In the genomic region with DNA sequence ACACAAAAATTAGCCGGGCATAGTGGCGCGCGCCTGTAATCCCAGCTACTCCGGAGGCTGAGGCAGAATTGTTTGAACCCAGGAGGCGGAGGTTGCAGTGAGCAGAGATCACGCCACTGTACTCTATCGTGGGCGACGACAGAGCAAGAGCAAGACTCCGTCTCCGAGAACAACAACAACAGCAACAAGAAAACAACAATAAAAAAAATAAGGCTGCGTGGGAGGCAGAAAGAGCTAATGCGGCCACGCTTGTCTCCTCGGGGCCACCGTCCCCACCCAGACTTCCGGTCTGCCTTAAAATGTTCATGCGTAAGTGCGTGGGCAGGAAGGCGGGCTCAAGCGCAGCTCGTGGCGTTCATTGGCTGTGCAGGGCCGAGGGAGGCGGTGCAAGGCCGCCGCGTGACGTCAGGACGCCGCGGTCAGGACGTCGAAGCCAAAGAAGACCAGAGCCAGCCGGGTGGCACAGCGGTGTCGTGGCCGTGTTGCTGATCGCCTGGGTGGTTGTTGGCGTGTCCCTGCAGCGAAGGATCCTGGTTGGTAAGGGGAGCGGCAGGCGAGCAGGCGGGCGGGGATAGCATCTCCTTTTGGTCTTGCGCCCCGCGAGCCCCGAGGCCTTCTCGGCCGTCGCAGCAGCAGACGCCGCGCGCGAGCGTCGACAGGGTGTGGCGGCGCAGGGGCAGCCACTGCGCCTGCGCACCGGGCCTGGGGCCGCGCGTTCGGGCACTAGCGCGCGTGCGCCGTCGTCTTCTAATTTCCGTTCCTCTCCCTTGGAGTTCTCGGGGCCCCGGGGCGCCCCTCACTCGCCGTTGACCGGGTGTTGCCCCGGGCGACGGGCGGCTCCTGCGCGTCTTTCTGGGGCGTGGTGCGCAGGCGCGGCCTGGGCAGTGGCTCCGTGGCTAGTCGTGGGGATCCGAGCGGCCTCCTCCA, we compare ENCODE assay signal across 1 cellular context.
TF ChIP-seq lines count a peak whose summit lies in the region.

A gene (plus strand): TSS at position 426 of the 927 bp plus-strand sequence. CDS start 2,146 bp downstream, outside the sequence.

TF ChIP-seq in GM12878, 131 proteins besides CTCF, POLR2A, EP300 and RAD21 (continued from another document and continues in another):
- no peak for TF ChIP-seq HDAC6 (IDR thresholded peaks at IDR 0.05; ENCODE audit: unreplicated experiment)
- TF ChIP-seq NFIC (IDR thresholded peaks at IDR 0.05; ENCODE audit: low read depth, low read length): no peak
- no peak for TF ChIP-seq SMC3 (IDR thresholded peaks at IDR 0.05; ENCODE audit: borderline replicate concordance, low read length)
- TF ChIP-seq CEBPB (IDR thresholded peaks at IDR 0.05; ENCODE audit: borderline replicate concordance in 1 of 2, low read depth in 2 of 2, low read length in 2 of 2): no peak
- no peak for TF ChIP-seq IRF4 (IDR thresholded peaks at IDR 0.05; ENCODE audit: low read depth, low read length)
- TF ChIP-seq NBN (IDR thresholded peaks at IDR 0.05): peak; percentile 86
- TF ChIP-seq BCL11A (IDR thresholded peaks at IDR 0.05; ENCODE audit: low read depth, low read length): no peak
- TF ChIP-seq GATAD2B (conservative IDR thresholded peaks at IDR 0.05; ENCODE audit: low read depth): peak; percentile 78; the same call in 1 of the 2 replicates
- TF ChIP-seq MYC (IDR thresholded peaks at IDR 0.05; ENCODE audit: insufficient read depth, insufficient read length, insufficient replicate concordance, low read length, severe bottlenecking): peak; percentile 83
- no peak for TF ChIP-seq CBX3 (IDR thresholded peaks at IDR 0.05; ENCODE audit: borderline replicate concordance, low read depth)
- TF ChIP-seq, protein P1, sequence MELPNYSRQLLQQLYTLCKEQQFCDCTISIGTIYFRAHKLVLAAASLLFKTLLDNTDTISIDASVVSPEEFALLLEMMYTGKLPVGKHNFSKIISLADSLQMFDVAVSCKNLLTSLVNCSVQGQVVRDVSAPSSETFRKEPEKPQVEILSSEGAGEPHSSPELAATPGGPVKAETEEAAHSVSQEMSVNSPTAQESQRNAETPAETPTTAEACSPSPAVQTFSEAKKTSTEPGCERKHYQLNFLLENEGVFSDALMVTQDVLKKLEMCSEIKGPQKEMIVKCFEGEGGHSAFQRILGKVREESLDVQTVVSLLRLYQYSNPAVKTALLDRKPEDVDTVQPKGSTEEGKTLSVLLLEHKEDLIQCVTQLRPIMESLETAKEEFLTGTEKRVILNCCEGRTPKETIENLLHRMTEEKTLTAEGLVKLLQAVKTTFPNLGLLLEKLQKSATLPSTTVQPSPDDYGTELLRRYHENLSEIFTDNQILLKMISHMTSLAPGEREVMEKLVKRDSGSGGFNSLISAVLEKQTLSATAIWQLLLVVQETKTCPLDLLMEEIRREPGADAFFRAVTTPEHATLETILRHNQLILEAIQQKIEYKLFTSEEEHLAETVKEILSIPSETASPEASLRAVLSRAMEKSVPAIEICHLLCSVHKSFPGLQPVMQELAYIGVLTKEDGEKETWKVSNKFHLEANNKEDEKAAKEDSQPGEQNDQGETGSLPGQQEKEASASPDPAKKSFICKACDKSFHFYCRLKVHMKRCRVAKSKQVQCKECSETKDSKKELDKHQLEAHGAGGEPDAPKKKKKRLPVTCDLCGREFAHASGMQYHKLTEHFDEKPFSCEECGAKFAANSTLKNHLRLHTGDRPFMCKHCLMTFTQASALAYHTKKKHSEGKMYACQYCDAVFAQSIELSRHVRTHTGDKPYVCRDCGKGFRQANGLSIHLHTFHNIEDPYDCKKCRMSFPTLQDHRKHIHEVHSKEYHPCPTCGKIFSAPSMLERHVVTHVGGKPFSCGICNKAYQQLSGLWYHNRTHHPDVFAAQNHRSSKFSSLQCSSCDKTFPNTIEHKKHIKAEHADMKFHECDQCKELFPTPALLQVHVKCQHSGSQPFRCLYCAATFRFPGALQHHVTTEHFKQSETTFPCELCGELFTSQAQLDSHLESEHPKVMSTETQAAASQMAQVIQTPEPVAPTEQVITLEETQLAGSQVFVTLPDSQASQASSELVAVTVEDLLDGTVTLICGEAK (IDR thresholded peaks at IDR 0.05; ENCODE audit: borderline replicate concordance): peak; percentile 58; the same call in 1 of the 2 replicates
- TF ChIP-seq SIN3A (IDR thresholded peaks at IDR 0.05; ENCODE audit: low read depth, low read length): no peak; the same call in 1 of the 2 replicates
- TF ChIP-seq, protein P2, sequence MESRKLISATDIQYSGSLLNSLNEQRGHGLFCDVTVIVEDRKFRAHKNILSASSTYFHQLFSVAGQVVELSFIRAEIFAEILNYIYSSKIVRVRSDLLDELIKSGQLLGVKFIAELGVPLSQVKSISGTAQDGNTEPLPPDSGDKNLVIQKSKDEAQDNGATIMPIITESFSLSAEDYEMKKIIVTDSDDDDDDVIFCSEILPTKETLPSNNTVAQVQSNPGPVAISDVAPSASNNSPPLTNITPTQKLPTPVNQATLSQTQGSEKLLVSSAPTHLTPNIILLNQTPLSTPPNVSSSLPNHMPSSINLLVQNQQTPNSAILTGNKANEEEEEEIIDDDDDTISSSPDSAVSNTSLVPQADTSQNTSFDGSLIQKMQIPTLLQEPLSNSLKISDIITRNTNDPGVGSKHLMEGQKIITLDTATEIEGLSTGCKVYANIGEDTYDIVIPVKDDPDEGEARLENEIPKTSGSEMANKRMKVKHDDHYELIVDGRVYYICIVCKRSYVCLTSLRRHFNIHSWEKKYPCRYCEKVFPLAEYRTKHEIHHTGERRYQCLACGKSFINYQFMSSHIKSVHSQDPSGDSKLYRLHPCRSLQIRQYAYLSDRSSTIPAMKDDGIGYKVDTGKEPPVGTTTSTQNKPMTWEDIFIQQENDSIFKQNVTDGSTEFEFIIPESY (IDR thresholded peaks at IDR 0.05): no peak
- no peak for TF ChIP-seq FOXM1 (IDR thresholded peaks at IDR 0.05; ENCODE audit: low read depth, low read length)
- TF ChIP-seq POU2F2 (IDR thresholded peaks at IDR 0.05; ENCODE audit: borderline replicate concordance, low read depth, low read length): peak; percentile 71; the same call in 1 of the 3 replicates
- TF ChIP-seq, protein P3, sequence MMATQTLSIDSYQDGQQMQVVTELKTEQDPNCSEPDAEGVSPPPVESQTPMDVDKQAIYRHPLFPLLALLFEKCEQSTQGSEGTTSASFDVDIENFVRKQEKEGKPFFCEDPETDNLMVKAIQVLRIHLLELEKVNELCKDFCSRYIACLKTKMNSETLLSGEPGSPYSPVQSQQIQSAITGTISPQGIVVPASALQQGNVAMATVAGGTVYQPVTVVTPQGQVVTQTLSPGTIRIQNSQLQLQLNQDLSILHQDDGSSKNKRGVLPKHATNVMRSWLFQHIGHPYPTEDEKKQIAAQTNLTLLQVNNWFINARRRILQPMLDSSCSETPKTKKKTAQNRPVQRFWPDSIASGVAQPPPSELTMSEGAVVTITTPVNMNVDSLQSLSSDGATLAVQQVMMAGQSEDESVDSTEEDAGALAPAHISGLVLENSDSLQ (IDR thresholded peaks at IDR 0.05): peak; percentile 64
- TF ChIP-seq ZZZ3 (IDR thresholded peaks at IDR 0.05; ENCODE audit: control insufficient read depth, insufficient read length, low read depth): no peak
- TF ChIP-seq, protein P4, sequence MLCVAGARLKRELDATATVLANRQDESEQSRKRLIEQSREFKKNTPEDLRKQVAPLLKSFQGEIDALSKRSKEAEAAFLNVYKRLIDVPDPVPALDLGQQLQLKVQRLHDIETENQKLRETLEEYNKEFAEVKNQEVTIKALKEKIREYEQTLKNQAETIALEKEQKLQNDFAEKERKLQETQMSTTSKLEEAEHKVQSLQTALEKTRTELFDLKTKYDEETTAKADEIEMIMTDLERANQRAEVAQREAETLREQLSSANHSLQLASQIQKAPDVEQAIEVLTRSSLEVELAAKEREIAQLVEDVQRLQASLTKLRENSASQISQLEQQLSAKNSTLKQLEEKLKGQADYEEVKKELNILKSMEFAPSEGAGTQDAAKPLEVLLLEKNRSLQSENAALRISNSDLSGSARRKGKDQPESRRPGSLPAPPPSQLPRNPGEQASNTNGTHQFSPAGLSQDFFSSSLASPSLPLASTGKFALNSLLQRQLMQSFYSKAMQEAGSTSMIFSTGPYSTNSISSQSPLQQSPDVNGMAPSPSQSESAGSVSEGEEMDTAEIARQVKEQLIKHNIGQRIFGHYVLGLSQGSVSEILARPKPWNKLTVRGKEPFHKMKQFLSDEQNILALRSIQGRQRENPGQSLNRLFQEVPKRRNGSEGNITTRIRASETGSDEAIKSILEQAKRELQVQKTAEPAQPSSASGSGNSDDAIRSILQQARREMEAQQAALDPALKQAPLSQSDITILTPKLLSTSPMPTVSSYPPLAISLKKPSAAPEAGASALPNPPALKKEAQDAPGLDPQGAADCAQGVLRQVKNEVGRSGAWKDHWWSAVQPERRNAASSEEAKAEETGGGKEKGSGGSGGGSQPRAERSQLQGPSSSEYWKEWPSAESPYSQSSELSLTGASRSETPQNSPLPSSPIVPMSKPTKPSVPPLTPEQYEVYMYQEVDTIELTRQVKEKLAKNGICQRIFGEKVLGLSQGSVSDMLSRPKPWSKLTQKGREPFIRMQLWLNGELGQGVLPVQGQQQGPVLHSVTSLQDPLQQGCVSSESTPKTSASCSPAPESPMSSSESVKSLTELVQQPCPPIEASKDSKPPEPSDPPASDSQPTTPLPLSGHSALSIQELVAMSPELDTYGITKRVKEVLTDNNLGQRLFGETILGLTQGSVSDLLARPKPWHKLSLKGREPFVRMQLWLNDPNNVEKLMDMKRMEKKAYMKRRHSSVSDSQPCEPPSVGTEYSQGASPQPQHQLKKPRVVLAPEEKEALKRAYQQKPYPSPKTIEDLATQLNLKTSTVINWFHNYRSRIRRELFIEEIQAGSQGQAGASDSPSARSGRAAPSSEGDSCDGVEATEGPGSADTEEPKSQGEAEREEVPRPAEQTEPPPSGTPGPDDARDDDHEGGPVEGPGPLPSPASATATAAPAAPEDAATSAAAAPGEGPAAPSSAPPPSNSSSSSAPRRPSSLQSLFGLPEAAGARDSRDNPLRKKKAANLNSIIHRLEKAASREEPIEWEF (IDR thresholded peaks at IDR 0.05; ENCODE audit: insufficient replicate concordance, low read depth, low read length): no peak
- peak; percentile 82 for TF ChIP-seq ZNF384 (IDR thresholded peaks at IDR 0.05; ENCODE audit: borderline replicate concordance, low read depth, low read length)
- no peak for TF ChIP-seq MYB (IDR thresholded peaks at IDR 0.05; ENCODE audit: borderline replicate concordance, low read depth, low read length)
- TF ChIP-seq NR2C2 (IDR thresholded peaks at IDR 0.05; ENCODE audit: borderline replicate concordance, control insufficient read depth, insufficient read length, low read depth): no peak
- TF ChIP-seq SREBF2 (IDR thresholded peaks at IDR 0.05; ENCODE audit: low read length): no peak
- TF ChIP-seq NR2C1 (IDR thresholded peaks at IDR 0.05): 0 out of 2 replicates have a peak, but pooled peaks have one; percentile 24
- TF ChIP-seq, protein P5, sequence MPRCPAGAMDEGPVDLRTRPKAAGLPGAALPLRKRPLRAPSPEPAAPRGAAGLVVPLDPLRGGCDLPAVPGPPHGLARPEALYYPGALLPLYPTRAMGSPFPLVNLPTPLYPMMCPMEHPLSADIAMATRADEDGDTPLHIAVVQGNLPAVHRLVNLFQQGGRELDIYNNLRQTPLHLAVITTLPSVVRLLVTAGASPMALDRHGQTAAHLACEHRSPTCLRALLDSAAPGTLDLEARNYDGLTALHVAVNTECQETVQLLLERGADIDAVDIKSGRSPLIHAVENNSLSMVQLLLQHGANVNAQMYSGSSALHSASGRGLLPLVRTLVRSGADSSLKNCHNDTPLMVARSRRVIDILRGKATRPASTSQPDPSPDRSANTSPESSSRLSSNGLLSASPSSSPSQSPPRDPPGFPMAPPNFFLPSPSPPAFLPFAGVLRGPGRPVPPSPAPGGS (IDR thresholded peaks at IDR 0.05; ENCODE audit: borderline replicate concordance, insufficient read depth, low read depth, low read length, poor library complexity, severe bottlenecking): no peak
- TF ChIP-seq SPI1 (IDR thresholded peaks at IDR 0.05; ENCODE audit: borderline replicate concordance, insufficient read depth, low read depth, low read length): no peak
- no peak for TF ChIP-seq TCF7 (IDR thresholded peaks at IDR 0.05; ENCODE audit: borderline replicate concordance)
- TF ChIP-seq TCF12 (IDR thresholded peaks at IDR 0.05; ENCODE audit: low read depth, low read length): peak; percentile 26; the same call in 1 of the 2 replicates
- TF ChIP-seq RB1 (IDR thresholded peaks at IDR 0.05; ENCODE audit: borderline replicate concordance): peak; percentile 92
- TF ChIP-seq BRCA1 (IDR thresholded peaks at IDR 0.05; ENCODE audit: low read depth, low read length): peak; percentile 5; the same call in 1 of the 2 replicates
- TF ChIP-seq, protein P6, sequence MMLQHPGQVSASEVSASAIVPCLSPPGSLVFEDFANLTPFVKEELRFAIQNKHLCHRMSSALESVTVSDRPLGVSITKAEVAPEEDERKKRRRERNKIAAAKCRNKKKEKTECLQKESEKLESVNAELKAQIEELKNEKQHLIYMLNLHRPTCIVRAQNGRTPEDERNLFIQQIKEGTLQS (IDR thresholded peaks at IDR 0.05; ENCODE audit: borderline replicate concordance, extremely low read depth, low read depth, low read length): no peak
- TF ChIP-seq EZH2 (IDR thresholded peaks at IDR 0.05; ENCODE audit: borderline replicate concordance, control insufficient read depth, low read depth, low read length): no peak
- peak; percentile 94 for TF ChIP-seq IKZF1 (conservative IDR thresholded peaks at IDR 0.05)
- TF ChIP-seq ESRRA (IDR thresholded peaks at IDR 0.05; ENCODE audit: low read length): 0 out of 2 replicates have a peak, but pooled peaks have one; percentile 13
- TF ChIP-seq, protein P7, sequence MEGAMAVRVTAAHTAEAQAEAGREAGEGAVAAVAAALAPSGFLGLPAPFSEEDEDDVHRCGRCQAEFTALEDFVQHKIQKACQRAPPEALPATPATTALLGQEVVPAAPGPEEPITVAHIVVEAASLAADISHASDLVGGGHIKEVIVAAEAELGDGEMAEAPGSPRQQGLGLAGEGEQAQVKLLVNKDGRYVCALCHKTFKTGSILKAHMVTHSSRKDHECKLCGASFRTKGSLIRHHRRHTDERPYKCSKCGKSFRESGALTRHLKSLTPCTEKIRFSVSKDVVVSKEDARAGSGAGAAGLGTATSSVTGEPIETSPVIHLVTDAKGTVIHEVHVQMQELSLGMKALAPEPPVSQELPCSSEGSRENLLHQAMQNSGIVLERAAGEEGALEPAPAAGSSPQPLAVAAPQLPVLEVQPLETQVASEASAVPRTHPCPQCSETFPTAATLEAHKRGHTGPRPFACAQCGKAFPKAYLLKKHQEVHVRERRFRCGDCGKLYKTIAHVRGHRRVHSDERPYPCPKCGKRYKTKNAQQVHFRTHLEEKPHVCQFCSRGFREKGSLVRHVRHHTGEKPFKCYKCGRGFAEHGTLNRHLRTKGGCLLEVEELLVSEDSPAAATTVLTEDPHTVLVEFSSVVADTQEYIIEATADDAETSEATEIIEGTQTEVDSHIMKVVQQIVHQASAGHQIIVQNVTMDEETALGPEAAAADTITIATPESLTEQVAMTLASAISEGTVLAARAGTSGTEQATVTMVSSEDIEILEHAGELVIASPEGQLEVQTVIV (IDR thresholded peaks at IDR 0.05; ENCODE audit: borderline replicate concordance, partially characterized antibody): peak; percentile 63
- TF ChIP-seq, protein P8, sequence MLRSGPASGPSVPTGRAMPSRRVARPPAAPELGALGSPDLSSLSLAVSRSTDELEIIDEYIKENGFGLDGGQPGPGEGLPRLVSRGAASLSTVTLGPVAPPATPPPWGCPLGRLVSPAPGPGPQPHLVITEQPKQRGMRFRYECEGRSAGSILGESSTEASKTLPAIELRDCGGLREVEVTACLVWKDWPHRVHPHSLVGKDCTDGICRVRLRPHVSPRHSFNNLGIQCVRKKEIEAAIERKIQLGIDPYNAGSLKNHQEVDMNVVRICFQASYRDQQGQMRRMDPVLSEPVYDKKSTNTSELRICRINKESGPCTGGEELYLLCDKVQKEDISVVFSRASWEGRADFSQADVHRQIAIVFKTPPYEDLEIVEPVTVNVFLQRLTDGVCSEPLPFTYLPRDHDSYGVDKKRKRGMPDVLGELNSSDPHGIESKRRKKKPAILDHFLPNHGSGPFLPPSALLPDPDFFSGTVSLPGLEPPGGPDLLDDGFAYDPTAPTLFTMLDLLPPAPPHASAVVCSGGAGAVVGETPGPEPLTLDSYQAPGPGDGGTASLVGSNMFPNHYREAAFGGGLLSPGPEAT (IDR thresholded peaks at IDR 0.05; ENCODE audit: low read depth): peak; percentile 78
- no peak for TF ChIP-seq RAD51 (IDR thresholded peaks at IDR 0.05)
